1 cellular context compared by ENCODE assay signal in genomic region chr7:143407296-143408246, GRCh38.
TF ChIP-seq lines count a peak whose summit lies in the region.

No MANE protein-coding gene starts in this region.

TF ChIP-seq in GM12878, 131 proteins besides CTCF, POLR2A, EP300 and RAD21:
- TF ChIP-seq ZNF217 (IDR thresholded peaks at IDR 0.05) (no peak), ATF3 (IDR thresholded peaks at IDR 0.05; ENCODE audit: borderline replicate concordance, extremely low read depth, low read depth, low read length) (no peak), RUNX3 (IDR thresholded peaks at IDR 0.05; ENCODE audit: low read length) (no peak), PAX5 (IDR thresholded peaks at IDR 0.05; ENCODE audit: borderline replicate concordance, low read depth, low read length) (no peak), PKNOX1 (IDR thresholded peaks at IDR 0.05) (no peak), KDM1A (IDR thresholded peaks at IDR 0.05; ENCODE audit: borderline replicate concordance) (no peak), ZBED1 (IDR thresholded peaks at IDR 0.05; ENCODE audit: borderline replicate concordance) (no peak), TAF1 (IDR thresholded peaks at IDR 0.05; ENCODE audit: borderline replicate concordance, low read depth, low read length) (no peak), FOXM1 (IDR thresholded peaks at IDR 0.05; ENCODE audit: low read depth, low read length) (no peak), CBX5 (IDR thresholded peaks at IDR 0.05; ENCODE audit: low read depth) (no peak), JUND (IDR thresholded peaks at IDR 0.05; ENCODE audit: low read depth, low read length) (no peak), IKZF1 (conservative IDR thresholded peaks at IDR 0.05) (no peak), BHLHE40 (IDR thresholded peaks at IDR 0.05; ENCODE audit: borderline replicate concordance in 1 of 2, low read depth in 2 of 2, low read length in 1 of 2) (no peak), TARDBP (IDR thresholded peaks at IDR 0.05; ENCODE audit: borderline replicate concordance) (no peak)
- TF ChIP-seq, protein P1, sequence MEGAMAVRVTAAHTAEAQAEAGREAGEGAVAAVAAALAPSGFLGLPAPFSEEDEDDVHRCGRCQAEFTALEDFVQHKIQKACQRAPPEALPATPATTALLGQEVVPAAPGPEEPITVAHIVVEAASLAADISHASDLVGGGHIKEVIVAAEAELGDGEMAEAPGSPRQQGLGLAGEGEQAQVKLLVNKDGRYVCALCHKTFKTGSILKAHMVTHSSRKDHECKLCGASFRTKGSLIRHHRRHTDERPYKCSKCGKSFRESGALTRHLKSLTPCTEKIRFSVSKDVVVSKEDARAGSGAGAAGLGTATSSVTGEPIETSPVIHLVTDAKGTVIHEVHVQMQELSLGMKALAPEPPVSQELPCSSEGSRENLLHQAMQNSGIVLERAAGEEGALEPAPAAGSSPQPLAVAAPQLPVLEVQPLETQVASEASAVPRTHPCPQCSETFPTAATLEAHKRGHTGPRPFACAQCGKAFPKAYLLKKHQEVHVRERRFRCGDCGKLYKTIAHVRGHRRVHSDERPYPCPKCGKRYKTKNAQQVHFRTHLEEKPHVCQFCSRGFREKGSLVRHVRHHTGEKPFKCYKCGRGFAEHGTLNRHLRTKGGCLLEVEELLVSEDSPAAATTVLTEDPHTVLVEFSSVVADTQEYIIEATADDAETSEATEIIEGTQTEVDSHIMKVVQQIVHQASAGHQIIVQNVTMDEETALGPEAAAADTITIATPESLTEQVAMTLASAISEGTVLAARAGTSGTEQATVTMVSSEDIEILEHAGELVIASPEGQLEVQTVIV (IDR thresholded peaks at IDR 0.05; ENCODE audit: borderline replicate concordance, partially characterized antibody): no peak
